Comparison of ENCODE assay signal across 11 cellular contexts in the genomic region with DNA sequence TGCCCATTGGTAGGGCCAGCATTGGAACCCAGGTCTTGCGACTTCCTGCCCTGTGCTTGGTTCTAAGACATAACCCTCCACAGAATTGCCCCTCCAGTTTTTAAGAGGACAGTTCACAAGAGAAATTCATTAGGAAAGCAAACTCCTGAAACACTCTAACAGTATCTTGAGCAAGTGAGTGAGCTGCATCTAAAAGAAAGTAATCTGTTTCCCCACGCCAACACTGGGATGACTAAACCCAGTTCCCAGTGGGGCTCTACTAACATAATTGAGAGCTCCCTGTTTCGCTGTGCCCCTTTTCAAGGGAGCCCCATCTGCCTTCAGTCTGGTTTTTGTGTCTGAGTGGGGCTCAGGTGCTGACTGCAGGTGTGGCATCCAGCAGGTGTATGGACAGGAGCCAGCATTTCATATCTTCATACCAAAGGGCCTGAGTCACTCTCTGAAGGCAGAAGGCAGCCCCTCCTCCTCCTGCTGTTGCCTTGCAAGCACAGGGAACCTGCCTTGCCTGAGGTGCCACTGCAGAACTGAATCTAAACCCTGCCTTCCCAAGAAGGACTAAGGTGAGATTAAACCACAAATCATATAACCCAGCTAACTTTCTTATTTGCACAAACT. TPM values are rescaled to one million over a fixed set of nuclear protein-coding genes. Genes with fewer than 3 reads are reported as not detected.
A peak's percentile ranks its signal among the peaks of the same experiment; 100 is the strongest.
DNase-seq lines count a peak whose midpoint lies in the region; ATAC-seq and TF ChIP-seq lines count a peak whose summit lies in the region.
"Had no signal": no experiment of that assay in that cellular context is flagged by ENCODE, and none has a peak within 500 bp of the region (broad histone marks: within the 10 kb centered on the region; RNA-seq: fewer than 3 reads in every experiment).

No MANE protein-coding gene starts in this region.

- no peak overlapping the region for H4K8ac ChIP-seq in mesenchymal stem cell (ENCODE audit: low read length)

- no TSS peak for BruUV-seq in Calu3 (replicated peaks; lab: Mats Ljungman, UMichigan)

- H3K4me1 Mint-ChIP-seq in Calu3 (ENCODE audit: low read depth, unreplicated experiment) = peaks cover 36% of the 10 kb centered on the region
- no peaks in the 10 kb centered on the region for H3K4me1 Mint-ChIP-seq in activated CD4-positive, alpha-beta T cell treated with anti-CD3 and anti-CD28 coated beads, Interleukin-2, amount 10 ng/mL, durations not matched to agents 7 days and 5 days

- no peak overlapping the region for H2BK15ac ChIP-seq in mesenchymal stem cell (ENCODE audit: low read depth, poor library complexity, severe bottlenecking)

- no peak overlapping the region for H3K23ac ChIP-seq in mesenchymal stem cell (ENCODE audit: low read length in 2 of 2)

- DNase-seq in Calu3 (peak; percentile 81), NCI-H1436 treated with DMSO at 0.1 percent for 48 hours (lab: John Stamatoyannopoulos, UW) (peak; percentile 33), astrocyte of the hippocampus (ENCODE audit: low read depth, low spot score) (peak; percentile 55), mesenchymal stem cell (no peak), COLO829 (ENCODE audit: low spot score) (no peak)
- no peak for DNase-seq in activated CD4-positive, alpha-beta T cell treated with anti-CD3 and anti-CD28 coated beads, Interleukin-2, amount 10 ng/mL, durations not matched to agents 7 days and 5 days
- DNase-seq in activated CD8-positive, alpha-beta memory T cell treated with anti-CD3 and anti-CD28 coated beads for 24 hours = no peak
- DNase-seq: AML-193; NCI-H1092 treated with DMSO at 0.1 percent for 48 hours; stimulated activated CD4-positive, alpha-beta T cell treated with anti-CD3 and anti-CD28 coated beads, Interleukin-1b, Interleukin-23, amount 100 ng/mL, for 48 hours had no signal

- H2AFZ ChIP-seq in mesenchymal stem cell (ENCODE audit: low read depth, low read length) = no peak overlapping the region

- H3K27ac Mint-ChIP-seq in Calu3 (ENCODE audit: unreplicated experiment) = no peak overlapping the region
- no peak overlapping the region for H3K27ac Mint-ChIP-seq in activated CD4-positive, alpha-beta T cell treated with anti-CD3 and anti-CD28 coated beads, Interleukin-2, amount 10 ng/mL, durations not matched to agents 7 days and 5 days

- intact Hi-C loops in Calu3 (cut with micrococcal nuclease; ENCODE audit: unreplicated experiment) = loop anchor here (5.0 kb wide), 1 partner anchor 1225 kb away; no protein-coding TSS in a partner anchor

- H3K27ac ChIP-seq in mesenchymal stem cell (ENCODE audit: low read length, poor library complexity, severe bottlenecking) = no peak overlapping the region

- H3K36me3 Mint-ChIP-seq in Calu3 (ENCODE audit: insufficient read depth, unreplicated experiment) = no peaks in the 10 kb centered on the region
- no peaks in the 10 kb centered on the region for H3K36me3 Mint-ChIP-seq in activated CD4-positive, alpha-beta T cell treated with anti-CD3 and anti-CD28 coated beads, Interleukin-2, amount 10 ng/mL, durations not matched to agents 7 days and 5 days (ENCODE audit: low read depth)

- no peaks in the 10 kb centered on the region for H3K36me3 ChIP-seq in mesenchymal stem cell (ENCODE audit: control insufficient read depth in 1 of 2, insufficient read depth in 2 of 2, low read depth in 1 of 2, low read length in 2 of 2)

- no peak overlapping the region for H2BK5ac ChIP-seq in mesenchymal stem cell (ENCODE audit: low read depth, low read length, poor library complexity, severe bottlenecking)

- H3K27me3 ChIP-seq in mesenchymal stem cell (ENCODE audit: control insufficient read depth in 1 of 2, insufficient read depth in 1 of 2, low read length in 2 of 2) = peaks cover 0 to 46% of the 10 kb centered on the region in 2 experiments

- CTCF ChIA-PET in Calu3 (lab: Charles Lee) = interaction anchor here (1.5 kb wide), 1 partner anchor 9 kb away, joined by 5 read pairs; the partner anchor contains the start of gene AMOT
- CTCF ChIA-PET in activated CD4-positive, alpha-beta T cell treated with anti-CD3 and anti-CD28 coated beads, Interleukin-2, amount 10 ng/mL, durations not matched to agents 7 days and 5 days (lab: Charles Lee) = interaction anchor here (0.5 kb wide), 1 partner anchor 168 kb away, joined by 4 read pairs; no protein-coding TSS in a partner anchor

- no peak overlapping the region for H3K14ac ChIP-seq in mesenchymal stem cell (ENCODE audit: low read length in 2 of 2)

- H3K9ac ChIP-seq in mesenchymal stem cell (ENCODE audit: low read length) = no peak overlapping the region

- no peak for ATAC-seq in HG03045 (IDR thresholded peaks at IDR 0.05; ENCODE audit: unreplicated experiment)

- H3K9me3 Mint-ChIP-seq in Calu3 (ENCODE audit: low read depth, unreplicated experiment) = no peaks in the 10 kb centered on the region
- no peaks in the 10 kb centered on the region for H3K9me3 Mint-ChIP-seq in activated CD4-positive, alpha-beta T cell treated with anti-CD3 and anti-CD28 coated beads, Interleukin-2, amount 10 ng/mL, durations not matched to agents 7 days and 5 days

- H3K4me3 ChIP-seq in mesenchymal stem cell (ENCODE audit: insufficient read depth in 1 of 2, low read depth in 1 of 2, low read length in 2 of 2) = no peak overlapping the region

- H3K27me3 Mint-ChIP-seq in Calu3 (ENCODE audit: unreplicated experiment) = no peaks in the 10 kb centered on the region
- H3K27me3 Mint-ChIP-seq in activated CD4-positive, alpha-beta T cell treated with anti-CD3 and anti-CD28 coated beads, Interleukin-2, amount 10 ng/mL, durations not matched to agents 7 days and 5 days = no peaks in the 10 kb centered on the region

- H3K4ac ChIP-seq in mesenchymal stem cell (ENCODE audit: low read depth in 1 of 2, low read length in 2 of 2) = no peak overlapping the region

- H3K79me1 ChIP-seq in mesenchymal stem cell (replicated peaks; ENCODE audit: low read length, poor library complexity, severe bottlenecking) = no peaks in the 10 kb centered on the region

- H3K4me1 ChIP-seq in mesenchymal stem cell (ENCODE audit: control insufficient read depth, insufficient read depth, low read depth, low read length) = peaks cover 5% of the 10 kb centered on the region

- TF ChIP-seq CTCF in Calu3 (IDR thresholded peaks at IDR 0.05; ENCODE audit: unreplicated experiment) = no peak

- no peak overlapping the region for H3K18ac ChIP-seq in mesenchymal stem cell (ENCODE audit: low read depth in 1 of 2, low read length in 2 of 2)

- no peak overlapping the region for H2AK5ac ChIP-seq in mesenchymal stem cell (ENCODE audit: low read length, severe bottlenecking)

- H4K91ac ChIP-seq in mesenchymal stem cell (ENCODE audit: low read length) = no peak overlapping the region

- no peak overlapping the region for H2BK120ac ChIP-seq in mesenchymal stem cell (ENCODE audit: low read depth, low read length)

- no peak overlapping the region for H3K4me3 Mint-ChIP-seq in Calu3 (ENCODE audit: low read depth, unreplicated experiment)
- no peak overlapping the region for H3K4me3 Mint-ChIP-seq in activated CD4-positive, alpha-beta T cell treated with anti-CD3 and anti-CD28 coated beads, Interleukin-2, amount 10 ng/mL, durations not matched to agents 7 days and 5 days

- H3K9me3 ChIP-seq in mesenchymal stem cell (ENCODE audit: control insufficient read depth, low read length) = no peaks in the 10 kb centered on the region

- 100% methylated on average over 3 of the region's 3 CpGs for WGBS in mesenchymal stem cell

- H3K4me2 ChIP-seq in mesenchymal stem cell (ENCODE audit: low read length, poor library complexity, severe bottlenecking) = peak overlapping the region; percentile 6

- POLR2A ChIA-PET in activated CD4-positive, alpha-beta T cell treated with anti-CD3 and anti-CD28 coated beads, Interleukin-2, amount 10 ng/mL, durations not matched to agents 7 days and 5 days (lab: Charles Lee) = no interaction called here

- H2BK12ac ChIP-seq in mesenchymal stem cell (ENCODE audit: low read length in 2 of 2) = no peak overlapping the region

RNA-seq across cellular contexts. Expression of gene AMOT, which starts 8.0 kb away (rescaled TPM):
- 10.3 and 16.2 TPM in 2 replicates for total RNA-seq in Calu3 (2022)
- polyA plus RNA-seq in mesenchymal stem cell (2013, experiment 1 of 2) = 3.2 TPM
- polyA plus RNA-seq in mesenchymal stem cell (2013, experiment 2 of 2) = 3.6 TPM
- under 1 TPM; 0.69 to 0.79 TPM for total RNA-seq in activated CD4-positive, alpha-beta T cell treated with anti-CD3 and anti-CD28 coated beads, Interleukin-2, amount 10 ng/mL, durations not matched to agents 7 days and 5 days

Comparison
In these comparisons a context has a peak if more than half of its experiments do, and no peak if none do; other contexts are left out.
1. DNase-seq: peak in Calu3 (single experiment), NCI-H1436 treated with DMSO at 0.1 percent for 48 hours (single experiment) and astrocyte of the hippocampus (single experiment); none in mesenchymal stem cell (single experiment), COLO829 (single experiment), activated CD4-positive, alpha-beta T cell treated with anti-CD3 and anti-CD28 coated beads, Interleukin-2, amount 10 ng/mL, durations not matched to agents 7 days and 5 days (single experiment) and activated CD8-positive, alpha-beta memory T cell treated with anti-CD3 and anti-CD28 coated beads for 24 hours (single experiment).